ENCODE assay signal across 8 cellular contexts in genomic region chr6:53347250-53347920, GRCh38. TPM values are rescaled to one million over a fixed set of nuclear protein-coding genes. Genes with fewer than 3 reads are reported as not detected.
DNase-seq lines count a peak whose midpoint lies in the region; ATAC-seq, FAIRE-seq and TF ChIP-seq lines count a peak whose summit lies in the region.

No MANE protein-coding gene starts in this region.

- peak overlapping the region; percentile 85 for H3K9ac ChIP-seq in HepG2 (ENCODE audit: insufficient read depth, low read depth, low read length)

- H3K4me1 ChIP-seq in HepG2 (ENCODE audit: insufficient read depth, low read length) = peaks cover 23% of the 10 kb centered on the region
- H3K4me1 ChIP-seq in suprapubic skin = peaks cover 18% of the 10 kb centered on the region

- DNase-seq in stimulated activated CD4-positive, alpha-beta T cell treated with anti-CD3 and anti-CD28 coated beads, Interleukin-15, amount 100 ng/mL, for 24 hours = peak; percentile 24
- DNase-seq in stimulated activated CD4-positive, alpha-beta T cell treated with anti-CD3 and anti-CD28 coated beads, Interleukin-4, amount 100 ng/mL, for 4 hours = no peak
- DNase-seq in OCI-M1 (lab: John Stamatoyannopoulos, UW) = peak; percentile 65
- peak; percentile 18 for DNase-seq in brain microvascular endothelial cell
- no peak for DNase-seq in HepG2 (ENCODE audit: low spot score)
- peak in 1 of 2 donors; percentile 77 for DNase-seq in suprapubic skin (ENCODE audit: low spot score in 2 of 2)
- DNase-seq in posterior vena cava (ENCODE audit: low spot score) = no peak

- in situ Hi-C loops in brain microvascular endothelial cell (cut with HindIII; ENCODE audit: low pct_ligation_motif_present, low sequenced_read_pairs) (no loop called here), HepG2 (cut with HindIII; ENCODE audit: extremely low pct_ligation_motif_present, low pct_unique_long_range_greater_than_20kb) (no loop called here)

- H3K79me2 ChIP-seq in HepG2 (ENCODE audit: insufficient read depth, low read length) = peaks cover 49% of the 10 kb centered on the region

- BruUV-seq in HepG2 (replicated peaks; lab: Mats Ljungman, UMichigan) = no TSS peak

- peak; percentile 17 for ATAC-seq in HG03025 (IDR thresholded peaks at IDR 0.05; ENCODE audit: low FRiP score, unreplicated experiment)
- peak; percentile 3; the same call in 2 of the 3 replicates for ATAC-seq in HepG2

- peaks cover 22% of the 10 kb centered on the region; the same call in 1 of the 2 replicates for H4K20me1 ChIP-seq in HepG2 (ENCODE audit: insufficient read depth, low read length)

- H3K27ac ChIP-seq in brain microvascular endothelial cell = peak overlapping the region; percentile 83
- H3K27ac ChIP-seq in HepG2 (ENCODE audit: extremely low read length, insufficient read depth, low read length) = peak overlapping the region; percentile 66
- H3K27ac ChIP-seq in suprapubic skin = peak overlapping the region; percentile 91

- CTCF ChIA-PET in HepG2 (lab: Yijun Ruan, JAX; ENCODE audit: low intra/inter-chr PET ratio, low total read pairs) = no interaction called here

- H3K4me3 ChIP-seq in brain microvascular endothelial cell (ENCODE audit: low read depth, low read length) (peak overlapping the region; percentile 90), HepG2 (replicated peaks in 1 of 3; ENCODE audit: insufficient read depth in 1 of 3, low read depth in 2 of 3, low read length in 3 of 3) (peak overlapping the region; percentile 69 to 91 (median 91)), suprapubic skin (peak overlapping the region; percentile 78)

- no peak for FAIRE-seq in HepG2 (lab: Jason Lieb, UNC)

- H3K27me3 ChIP-seq in brain microvascular endothelial cell (replicated peaks) = no peaks in the 10 kb centered on the region
- H3K27me3 ChIP-seq in HepG2 (ENCODE audit: control insufficient read depth in 1 of 2, insufficient read depth in 2 of 2, low read length in 2 of 2) = peaks cover 0 to 17% of the 10 kb centered on the region in 2 experiments; a peak in 4 of 5 replicates
- no peaks in the 10 kb centered on the region for H3K27me3 ChIP-seq in suprapubic skin

- intact Hi-C loops in HepG2 (cut with micrococcal nuclease; ENCODE audit: unreplicated experiment) (loop anchor here (2.0 to 5.0 kb wide), 2 partner anchors 15 to 175 kb away; no protein-coding TSS in a partner anchor), posterior vena cava (cut with DNase I) (no loop called here)

- H3K9me3 ChIP-seq in HepG2 (ENCODE audit: low read length) (no peaks in the 10 kb centered on the region), suprapubic skin (no peaks in the 10 kb centered on the region)

- peak overlapping the region; percentile 95 for H3K4me2 ChIP-seq in HepG2 (ENCODE audit: low read depth, low read length)

- WGBS in HepG2 (ENCODE audit: low lambda C conversion rate) = 2% methylated on average over 22 of the region's 23 CpGs
- WGBS in suprapubic skin = under 1% methylated on average over 23 of the region's 23 CpGs

- no peak overlapping the region for H2AFZ ChIP-seq in HepG2 (ENCODE audit: low read length)

- TF ChIP-seq POLR2A in HepG2 (IDR thresholded peaks at IDR 0.05; ENCODE audit: insufficient read depth in 1 of 2, low read depth in 2 of 2, low read length in 2 of 2) (no peak), suprapubic skin (IDR thresholded peaks at IDR 0.05) (no peak)

- TF ChIP-seq CTCF in brain microvascular endothelial cell (IDR thresholded peaks at IDR 0.05; ENCODE audit: low read depth, low read length, missing control alignments) = no peak
- TF ChIP-seq CTCF in HepG2 (CRISPR knock-in tag; IDR thresholded peaks at IDR 0.05) = no peak
- no peak for TF ChIP-seq CTCF in suprapubic skin (IDR thresholded peaks at IDR 0.05)

- POLR2A ChIA-PET in HepG2 (lab: Yijun Ruan, JAX) = interaction anchor here (0.6 to 2.2 kb wide), 2 partner anchors 12 to 132 kb away, joined by 3 to 11 read pairs; no protein-coding TSS in a partner anchor

- no peak for TF ChIP-seq RAD21 in HepG2 (CRISPR knock-in tag; IDR thresholded peaks at IDR 0.05)

- no peaks in the 10 kb centered on the region for H3K36me3 ChIP-seq in brain microvascular endothelial cell (replicated peaks)
- no peaks in the 10 kb centered on the region for H3K36me3 ChIP-seq in HepG2 (replicated peaks in 1 of 2; ENCODE audit: control insufficient read depth in 1 of 2, insufficient read depth in 2 of 2, low read length in 2 of 2)
- no peaks in the 10 kb centered on the region for H3K36me3 ChIP-seq in suprapubic skin

- no peak for TF ChIP-seq EP300 in HepG2 (IDR thresholded peaks at IDR 0.05; ENCODE audit: low read depth in 2 of 2, low read length in 2 of 2)
- no peak for TF ChIP-seq EP300 in HepG2 (CRISPR knock-in tag; IDR thresholded peaks at IDR 0.05; ENCODE audit: borderline replicate concordance)
- no peak for TF ChIP-seq EP300 in suprapubic skin (IDR thresholded peaks at IDR 0.05)

TF ChIP-seq in HepG2, 621 proteins besides CTCF, POLR2A, EP300 and RAD21 (continues in another document):
- no peak for TF ChIP-seq LCORL (IDR thresholded peaks at IDR 0.05)
- TF ChIP-seq LCORL (CRISPR knock-in tag; IDR thresholded peaks at IDR 0.05) = no peak
- 0 out of 2 replicates have a peak, but pooled peaks have one; percentile 25 for TF ChIP-seq ZNF576 (CRISPR knock-in tag; IDR thresholded peaks at IDR 0.05)
- no peak for TF ChIP-seq MXI1 (IDR thresholded peaks at IDR 0.05; ENCODE audit: borderline replicate concordance, low read depth, low read length)
- TF ChIP-seq NCOA1 (CRISPR knock-in tag; IDR thresholded peaks at IDR 0.05) = 0 out of 2 replicates have a peak, but pooled peaks have one; percentile 3
- TF ChIP-seq PHF21A (CRISPR knock-in tag; IDR thresholded peaks at IDR 0.05) = no peak
- TF ChIP-seq BCL3 (CRISPR knock-in tag; IDR thresholded peaks at IDR 0.05) = no peak
- TF ChIP-seq ZNF839 (CRISPR knock-in tag; IDR thresholded peaks at IDR 0.05; ENCODE audit: borderline replicate concordance) = no peak
- TF ChIP-seq CEBPG (CRISPR knock-in tag; IDR thresholded peaks at IDR 0.05) = no peak
- no peak for TF ChIP-seq ZNF18 (CRISPR knock-in tag; IDR thresholded peaks at IDR 0.05; ENCODE audit: insufficient replicate concordance)
- TF ChIP-seq ZNF451 (CRISPR knock-in tag; IDR thresholded peaks at IDR 0.05) = no peak
- no peak for TF ChIP-seq RCOR2 (CRISPR knock-in tag; IDR thresholded peaks at IDR 0.05)
- TF ChIP-seq ISX (CRISPR knock-in tag; conservative IDR thresholded peaks at IDR 0.05) = no peak
- no peak for TF ChIP-seq ZNF761 (CRISPR knock-in tag; conservative IDR thresholded peaks at IDR 0.05)
- no peak for TF ChIP-seq SNAI1 (CRISPR knock-in tag; IDR thresholded peaks at IDR 0.05; ENCODE audit: borderline replicate concordance)
- TF ChIP-seq ZNF34 (CRISPR knock-in tag; IDR thresholded peaks at IDR 0.05; ENCODE audit: borderline replicate concordance) = no peak

RNA-seq across cellular contexts. Expression of gene ELOVL5, which starts 1.4 kb away (rescaled TPM):
- total RNA-seq in HepG2 (2016; rRNA removed; fragmentation: Illumina TruSeq; extraction: Trizol) = 43.9 and 72.4 TPM in 2 replicates
- total RNA-seq in HepG2 (2016; cell fraction: cytosol; rRNA removed; fragmentation: Illumina TruSeq; extraction: Trizol; ENCODE audit: low read depth) = 13.9 and 14.9 TPM in 2 replicates
- 38.2 and 72.3 TPM in 2 replicates for total RNA-seq in HepG2 (2016; cell fraction: insoluble cytoplasmic fraction; rRNA removed; fragmentation: Illumina TruSeq; extraction: Trizol)
- total RNA-seq in HepG2 (2016; cell fraction: membrane; rRNA removed; fragmentation: Illumina TruSeq; extraction: Trizol) = 35.5 and 41.3 TPM in 2 replicates
- 100 and 107 TPM in 2 replicates for total RNA-seq in HepG2 (2016; cell fraction: nucleus; rRNA removed; fragmentation: Illumina TruSeq; extraction: Trizol)
- polyA plus RNA-seq in HepG2 (2011; rRNA removed) = 50.1 and 51.9 TPM in 2 replicates
- polyA plus RNA-seq in HepG2 (2011; cell fraction: cytosol; rRNA removed) = 25.4 and 42.1 TPM in 2 replicates
- 43.1 and 55.3 TPM in 2 replicates for polyA plus RNA-seq in HepG2 (2011; cell fraction: nucleus; rRNA removed)
- polyA plus RNA-seq in HepG2 (2012) = 83.4 and 101 TPM in 2 replicates
- 10.8 and 11.0 TPM in 2 replicates for polyA plus RNA-seq in HepG2 (2016; cell fraction: cytosol; fragmentation: Illumina TruSeq; extraction: Trizol; ENCODE audit: low read depth)
- polyA plus RNA-seq in HepG2 (2016; cell fraction: insoluble cytoplasmic fraction; fragmentation: Illumina TruSeq; extraction: Trizol; ENCODE audit: low read depth) = 47.3 and 49.0 TPM in 2 replicates
- polyA plus RNA-seq in HepG2 (2016; cell fraction: membrane; fragmentation: Illumina TruSeq; extraction: Trizol; ENCODE audit: low read depth) = 27.9 and 31.0 TPM in 2 replicates
- 151 and 157 TPM in 2 replicates for polyA plus RNA-seq in HepG2 (2016; cell fraction: nucleus; fragmentation: Illumina TruSeq; extraction: Trizol; ENCODE audit: insufficient read depth, low read depth)
- 88.1 and 141 TPM in 2 replicates for polyA minus RNA-seq in HepG2 (2011; rRNA and poly(A)+ RNA removed; ENCODE audit: low replicate concordance)
- 50.1 and 59.2 TPM in 2 replicates for polyA minus RNA-seq in HepG2 (2011; cell fraction: cytosol; rRNA and poly(A)+ RNA removed)
- polyA minus RNA-seq in HepG2 (2011; cell fraction: nucleus; rRNA and poly(A)+ RNA removed) = 54.8 and 92.7 TPM in 2 replicates
- total RNA-seq in suprapubic skin = 10 to 100 TPM; 39.7 to 84.2 (median 57.4) TPM
- 10 to 100 TPM; 52.2 to 54.0 TPM for total RNA-seq in posterior vena cava

Comparison
In these comparisons a context has a peak if more than half of its experiments do, and no peak if none do; other contexts are left out.
1. DNase-seq: peak in stimulated activated CD4-positive, alpha-beta T cell treated with anti-CD3 and anti-CD28 coated beads, Interleukin-15, amount 100 ng/mL, for 24 hours (single experiment), OCI-M1 (single experiment) and brain microvascular endothelial cell (single experiment); none in stimulated activated CD4-positive, alpha-beta T cell treated with anti-CD3 and anti-CD28 coated beads, Interleukin-4, amount 100 ng/mL, for 4 hours (0 of 2), HepG2 (single experiment) and posterior vena cava (single experiment).
2. Peak in every context shown above with its lines, with median percentiles within 50 percentile points of each other: H3K27ac ChIP-seq and H3K4me3 ChIP-seq.